In genomic region chr3:20853890-20854289, GRCh38 we compare ENCODE assay signal across 1 cellular context.
TF ChIP-seq lines count a peak whose summit lies in the region.

No MANE protein-coding gene starts in this region.

TF ChIP-seq in GM23338, 12 proteins besides CTCF, POLR2A, EP300 and RAD21 (continued from another document):
- no peak for TF ChIP-seq REST (IDR thresholded peaks at IDR 0.05; ENCODE audit: unreplicated experiment)
- TF ChIP-seq CREB1 (CRISPR knock-in tag; IDR thresholded peaks at IDR 0.05; ENCODE audit: low read depth): no peak
- TF ChIP-seq NANOG (IDR thresholded peaks at IDR 0.05; ENCODE audit: borderline replicate concordance): no peak
